ENCODE assay signal across 25 cellular contexts in genomic region chr6:167505199-167505598, GRCh38.
"Had no signal": no experiment of that assay in that cellular context is flagged by ENCODE, and none has a peak within 500 bp of the region (broad histone marks: within the 10 kb centered on the region; RNA-seq: fewer than 3 reads in every experiment).

No MANE protein-coding gene starts in this region.

- H3K27me3 ChIP-seq: neural progenitor cell, ovary, testis, thyroid gland, transverse colon, upper lobe of left lung had no signal

- H3K9ac ChIP-seq: neural progenitor cell had no signal

- H3K27ac Mint-ChIP-seq: natural killer cell; nephron progenitor cell; stimulated activated naive B cell treated with anti-CD40 and anti-IgM and Interleukin-4, amounts not matched to agents 10 μg/mL and 1 μg/mL and 100 μg/mL, for 72 hours had no signal

- DNase-seq: hippocampal formation; kidney glomerular epithelial cell; left cardiac atrium; lower lobe of right lung; mammary epithelial cell; mesenchymal stem cell; natural killer cell; nephron progenitor cell; ovary; retina; stimulated activated CD4-positive, alpha-beta T cell treated with anti-CD3 and anti-CD28 coated beads, Interleukin-12 subunit alpha, Interleukin-12 subunit beta, amount 100 ng/mL, for 4 hours; stimulated activated CD4-positive, alpha-beta T cell treated with anti-CD3 and anti-CD28 coated beads, Interleukin-15, amount 100 ng/mL, for 24 hours; stimulated activated CD4-positive, alpha-beta T cell treated with anti-CD3 and anti-CD28 coated beads, Interleukin-2, amount 100 ng/mL, for 24 hours; stimulated activated CD4-positive, alpha-beta T cell treated with anti-CD3 and anti-CD28 coated beads, Interleukin-4, amount 100 ng/mL, for 1 hour; stimulated activated naive B cell treated with anti-CD40 and anti-IgM and Interleukin-4, amounts not matched to agents 10 μg/mL and 1 μg/mL and 100 μg/mL, for 72 hours; stimulated activated naive CD8-positive, alpha-beta T cell treated with anti-CD3 and anti-CD28 coated beads, Interleukin-15, Interleukin-2, amounts not matched to agents 100 U/mL and 50 U/mL, for 24 hours; stomach; thyroid gland; transverse colon; upper lobe of left lung had no signal

- H2AFZ ChIP-seq: neural progenitor cell had no signal

- H3K27ac ChIP-seq: lower lobe of right lung, neural progenitor cell, ovary, prostate gland, skin epidermis, stomach, testis, thyroid gland, transverse colon, upper lobe of left lung had no signal

- H3K9me3 ChIP-seq: lower lobe of right lung, ovary, prostate gland, stomach, testis, thyroid gland, transverse colon, upper lobe of left lung had no signal

- H3K4me1 ChIP-seq: lower lobe of right lung, prostate gland, stomach, testis, thyroid gland had no signal

- H3K4me3 Mint-ChIP-seq: natural killer cell; nephron progenitor cell; stimulated activated naive B cell treated with anti-CD40 and anti-IgM and Interleukin-4, amounts not matched to agents 10 μg/mL and 1 μg/mL and 100 μg/mL, for 72 hours had no signal

- H3K4me3 ChIP-seq: lower lobe of right lung, neural progenitor cell, ovary, prostate gland, skin epidermis, stomach, testis, thyroid gland, transverse colon, upper lobe of left lung had no signal

- H3K4me2 ChIP-seq: neural progenitor cell had no signal

- H3K36me3 Mint-ChIP-seq: natural killer cell, neural progenitor cell had no signal

- H3K4me1 Mint-ChIP-seq: stimulated activated naive B cell treated with anti-CD40 and anti-IgM and Interleukin-4, amounts not matched to agents 10 μg/mL and 1 μg/mL and 100 μg/mL, for 72 hours had no signal

- H3K9me3 Mint-ChIP-seq: natural killer cell; nephron progenitor cell; stimulated activated naive B cell treated with anti-CD40 and anti-IgM and Interleukin-4, amounts not matched to agents 10 μg/mL and 1 μg/mL and 100 μg/mL, for 72 hours had no signal

- H3K36me3 ChIP-seq: lower lobe of right lung, neural progenitor cell, ovary, prostate gland, stomach, thyroid gland, transverse colon, upper lobe of left lung had no signal

- ATAC-seq: left lobe of liver; natural killer cell; stimulated activated naive CD8-positive, alpha-beta T cell treated with anti-CD3 and anti-CD28 coated beads, Interleukin-15, Interleukin-2, amounts not matched to agents 100 U/mL and 50 U/mL, for 24 hours had no signal
